Comparison of ENCODE assay signal across 8 cellular contexts in the genomic region with DNA sequence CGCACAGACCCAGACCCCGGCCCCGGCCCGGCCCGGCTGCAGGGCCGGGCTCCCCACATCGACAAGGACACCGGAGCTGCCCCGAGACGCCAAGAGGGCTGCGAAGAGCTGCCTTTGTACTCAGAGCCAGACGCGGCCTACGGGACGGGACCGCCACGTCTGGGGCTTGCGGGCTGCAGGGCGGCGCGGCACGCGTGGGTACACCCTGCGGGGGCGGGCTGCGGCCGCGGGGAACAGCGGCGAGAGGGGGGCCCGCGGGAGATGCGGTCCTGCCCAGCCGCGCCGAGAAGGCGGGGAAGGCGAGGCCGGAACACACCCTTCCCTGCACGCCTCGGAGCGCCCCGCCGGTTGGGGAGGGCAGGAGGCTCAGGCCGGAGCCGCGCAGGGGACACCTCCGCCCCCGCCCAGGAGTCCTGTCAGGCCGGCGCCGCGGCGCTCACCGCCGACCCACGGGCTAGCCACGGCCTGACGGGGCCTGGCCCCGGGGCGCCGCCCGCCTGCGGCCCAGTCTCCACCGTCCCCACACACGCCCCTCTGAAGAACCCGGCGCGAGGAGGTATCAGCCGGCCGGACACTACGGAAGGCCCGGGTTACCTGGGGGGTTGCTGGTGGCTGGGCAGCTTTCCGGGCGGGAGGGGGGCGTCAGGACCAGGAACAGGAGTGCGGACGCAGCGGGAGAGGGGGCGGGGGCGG. TPM values are rescaled to one million over a fixed set of nuclear protein-coding genes. Genes with fewer than 3 reads are reported as not detected.
DNase-seq lines count a peak whose midpoint lies in the region; ATAC-seq and TF ChIP-seq lines count a peak whose summit lies in the region.

No MANE protein-coding gene starts in this region.

- peaks cover 48% of the 10 kb centered on the region for H3K4me1 Mint-ChIP-seq in activated T-cell treated with anti-CD3 and anti-CD28 coated beads, Interleukin-2, amount 50 U/mL, for 24 hours (ENCODE audit: low read depth)

- no peaks in the 10 kb centered on the region for H3K27me3 Mint-ChIP-seq in activated T-cell treated with anti-CD3 and anti-CD28 coated beads, Interleukin-2, amount 50 U/mL, for 24 hours

- H3K4me3 Mint-ChIP-seq in activated T-cell treated with anti-CD3 and anti-CD28 coated beads, Interleukin-2, amount 50 U/mL, for 24 hours = peak overlapping the region; percentile 95

- H2AFZ ChIP-seq in DND-41 (ENCODE audit: low read depth, low read length) = peak overlapping the region; percentile 85
- peak overlapping the region; percentile 53 for H2AFZ ChIP-seq in neuron (ENCODE audit: low read depth, low read length)

- DNase-seq in DND-41 (peak; percentile 40), MG63 (peak; percentile 48), fibroblast of mammary gland (ENCODE audit: low read depth) (no peak), NCI-H1930 (lab: John Stamatoyannopoulos, UW) (no peak)
- DNase-seq in activated T-cell treated with anti-CD3 and anti-CD28 coated beads, Interleukin-2, amount 50 U/mL, for 24 hours = peak; percentile 70

- H3K27ac Mint-ChIP-seq in activated T-cell treated with anti-CD3 and anti-CD28 coated beads, Interleukin-2, amount 50 U/mL, for 24 hours = peak overlapping the region; percentile 97

- WGBS in thymus = under 1% methylated on average over 81 of the region's 81 CpGs

- H3K4me1 ChIP-seq in DND-41 (ENCODE audit: insufficient read depth, low read length) (peaks cover 41% of the 10 kb centered on the region), neuron (ENCODE audit: insufficient read depth, low read length) (peaks cover 28% of the 10 kb centered on the region), thymus (ENCODE audit: control insufficient read depth, insufficient read depth, low read length) (peaks cover 12% of the 10 kb centered on the region)

- peak overlapping the region; percentile 95 for H3K9ac ChIP-seq in DND-41 (ENCODE audit: low read depth, low read length)

- H3K36me3 Mint-ChIP-seq in activated T-cell treated with anti-CD3 and anti-CD28 coated beads, Interleukin-2, amount 50 U/mL, for 24 hours (ENCODE audit: low read depth) = peaks cover 41% of the 10 kb centered on the region

- peaks cover 62% of the 10 kb centered on the region for H3K79me2 ChIP-seq in DND-41 (ENCODE audit: insufficient read depth, low read length)

- H4K20me1 ChIP-seq in DND-41 (ENCODE audit: insufficient read depth, low read length) = peaks cover 46% of the 10 kb centered on the region

- H3K27me3 ChIP-seq in DND-41 (ENCODE audit: insufficient read depth, low read length, poor library complexity) (no peaks in the 10 kb centered on the region), MG63 (no peaks in the 10 kb centered on the region), neuron (ENCODE audit: insufficient read depth, low read length) (no peaks in the 10 kb centered on the region), thymus (ENCODE audit: control insufficient read depth, insufficient read depth) (no peaks in the 10 kb centered on the region)

- peak overlapping the region; percentile 96 for H3K4me2 ChIP-seq in DND-41 (ENCODE audit: insufficient read depth, low read length)

- ATAC-seq in DND-41 (ENCODE audit: insufficient read depth, low read depth) (peak; percentile 32), GM21723 (IDR thresholded peaks at IDR 0.05; ENCODE audit: unreplicated experiment) (peak; percentile 27)

- H3K9me3 ChIP-seq in DND-41 (ENCODE audit: insufficient read depth, low read length, severe bottlenecking) (no peaks in the 10 kb centered on the region), MG63 (no peaks in the 10 kb centered on the region), neuron (ENCODE audit: low read length) (no peaks in the 10 kb centered on the region), thymus (ENCODE audit: control insufficient read depth) (no peaks in the 10 kb centered on the region)

- H3K4me3 ChIP-seq in DND-41 (ENCODE audit: low read depth in 1 of 2, low read length in 2 of 2) (peak overlapping the region; percentile 72 to 84), MG63 (peak overlapping the region; percentile 79), fibroblast of mammary gland (ENCODE audit: control insufficient read depth, low read depth, low read length) (peak overlapping the region; percentile 77), neuron (ENCODE audit: low read length) (peak overlapping the region; percentile 76), thymus (ENCODE audit: low read length) (peak overlapping the region; percentile 91)

- H3K9me3 Mint-ChIP-seq in activated T-cell treated with anti-CD3 and anti-CD28 coated beads, Interleukin-2, amount 50 U/mL, for 24 hours = no peaks in the 10 kb centered on the region

- TF ChIP-seq CTCF in DND-41 (IDR thresholded peaks at IDR 0.05; ENCODE audit: borderline replicate concordance, extremely low read depth, low read length, poor library complexity, severe bottlenecking) (no peak), fibroblast of mammary gland (conservative IDR thresholded peaks at IDR 0.05; ENCODE audit: control insufficient read depth, insufficient read depth, low read depth, low read length) (no peak)

- H3K27ac ChIP-seq in DND-41 (ENCODE audit: low read length) = peak overlapping the region; percentile 83
- H3K27ac ChIP-seq in thymus (ENCODE audit: low read depth) = peak overlapping the region; percentile 93

- H3K36me3 ChIP-seq in DND-41 (ENCODE audit: insufficient read depth, low read length) (no peaks in the 10 kb centered on the region; the same call in 1 of the 2 replicates), MG63 (0 out of 2 replicates have a peak, but pooled peaks cover 3% of the 10 kb centered on the region), neuron (ENCODE audit: insufficient read depth, low read length) (no peaks in the 10 kb centered on the region), thymus (ENCODE audit: control insufficient read depth, insufficient read depth) (no peaks in the 10 kb centered on the region)

RNA-seq across cellular contexts. Expression of a gene that starts 0.5 kb away (rescaled TPM):
- 43.3 and 58.4 TPM in 2 replicates for total RNA-seq in MG63 (2014; rRNA removed; shearing (Covaris generic); ENCODE audit: low replicate concordance)
- 49.0 TPM for polyA plus RNA-seq in thymus

Comparison
In these comparisons a context has a peak if more than half of its experiments do, and no peak if none do; other contexts are left out.
1. DNase-seq: peak in DND-41 (single experiment), MG63 (single experiment) and activated T-cell treated with anti-CD3 and anti-CD28 coated beads, Interleukin-2, amount 50 U/mL, for 24 hours (single experiment); none in fibroblast of mammary gland (single experiment) and NCI-H1930 (0 of 2).
2. Peak in every context shown above with its lines, with median percentiles within 50 percentile points of each other: H3K4me3 ChIP-seq.